ENCODE assay signal across 10 cellular contexts in genomic region chrX:100649550-100650356, GRCh38. TPM values are rescaled to one million over a fixed set of nuclear protein-coding genes. Genes with fewer than 3 reads are reported as not detected.
A peak's percentile ranks its signal among the peaks of the same experiment; 100 is the strongest.
DNase-seq lines count a peak whose midpoint lies in the region; ATAC-seq and TF ChIP-seq lines count a peak whose summit lies in the region.
"Had no signal": no experiment of that assay in that cellular context is flagged by ENCODE, and none has a peak within 500 bp of the region (broad histone marks: within the 10 kb centered on the region; RNA-seq: fewer than 3 reads in every experiment).

No MANE protein-coding gene starts in this region.

- no peaks in the 10 kb centered on the region for H3K36me3 ChIP-seq in esophagus (ENCODE audit: control insufficient read depth in 2 of 2, insufficient read depth in 2 of 2, low read length in 1 of 2)

- no peak for TF ChIP-seq CTCF in AG04449 (IDR thresholded peaks at IDR 0.05; ENCODE audit: insufficient read depth, low read length, missing control alignments)

- H3K27ac ChIP-seq in esophagus (ENCODE audit: low read depth in 2 of 2, low read length in 1 of 2) = peak overlapping the region; percentile 73 to 74

- H3K4me3 ChIP-seq in AG04449 (ENCODE audit: low read depth, low read length) (no peak overlapping the region), esophagus (ENCODE audit: low read depth in 1 of 2, low read length in 2 of 2) (no peak overlapping the region)

- no peak for ATAC-seq in GM19023 (IDR thresholded peaks at IDR 0.05; ENCODE audit: unreplicated experiment)

- no peaks in the 10 kb centered on the region for H3K9me3 ChIP-seq in esophagus (ENCODE audit: control insufficient read depth in 2 of 2, insufficient read depth in 1 of 2, low read depth in 1 of 2, low read length in 1 of 2)

- CTCF ChIA-PET in AG04449 (lab: Yijun Ruan, JAX) = interaction anchor here (0.6 to 3.4 kb wide), 8 partner anchors 9 to 35 kb away, joined by 3 to 24 read pairs (median 4); partner anchors contain the start of gene TSPAN6

- POLR2A ChIA-PET in AG04449 (lab: Yijun Ruan, JAX) = interaction anchor here (0.5 to 1.0 kb wide), 3 partner anchors 22 to 230 kb away, joined by 3 to 4 read pairs (median 3); no protein-coding TSS in a partner anchor

- WGBS in esophagus, 2 donors = 43 to 49% methylated on average over 12 of the region's 12 CpGs

- peaks cover 0 to 3% of the 10 kb centered on the region in 2 donors for H3K4me1 ChIP-seq in esophagus (ENCODE audit: control insufficient read depth in 2 of 2, insufficient read depth in 2 of 2, low read length in 1 of 2)

- no peaks in the 10 kb centered on the region for H3K27me3 ChIP-seq in esophagus (ENCODE audit: control insufficient read depth in 1 of 2, insufficient read depth in 2 of 2, low read length in 2 of 2)

- DNase-seq in AG04449 (ENCODE audit: low read depth, low spot score) (peak; percentile 72), NCI-H82 (lab: John Stamatoyannopoulos, UW) (peak; percentile 83), myocyte (ENCODE audit: low read depth) (peak; percentile 83), NCI-H2171 treated with DMSO at 0.1 percent for 48 hours (lab: John Stamatoyannopoulos, UW) (no peak)
- no peak for DNase-seq in activated CD4-positive, alpha-beta T cell treated with anti-CD3 and anti-CD28 coated beads for 4 hours
- no peak for DNase-seq in effector CD4-positive, alpha-beta T cell
- DNase-seq: activated CD4-positive, alpha-beta T cell treated with anti-CD3 and anti-CD28 coated beads, Interleukin-2, amount 10 ng/mL, durations not matched to agents 24 days and 14 days; naive B cell had no signal

RNA-seq across cellular contexts. Expression of gene SRPX2, which starts 5.8 kb away (rescaled TPM):
- polyA plus RNA-seq in esophagus = 10 to 100 TPM; 16.0 to 39.7 TPM
- 42.1 and 67.7 TPM in 2 replicates for total RNA-seq in myocyte
- 31.6 TPM for polyA plus RNA-seq in myocyte (2012)
- total RNA-seq: activated CD4-positive, alpha-beta T cell treated with anti-CD3 and anti-CD28 coated beads, Interleukin-2, amount 10 ng/mL, durations not matched to agents 24 days and 14 days had no signal

RNA-seq across cellular contexts. Expression of gene TSPAN6, which starts 13.1 kb away (rescaled TPM):
- polyA plus RNA-seq in esophagus = 10 to 100 TPM; 50.1 to 55.4 TPM
- 28.2 and 29.2 TPM in 2 replicates for total RNA-seq in myocyte
- 21.9 TPM for polyA plus RNA-seq in myocyte (2012)
- total RNA-seq: activated CD4-positive, alpha-beta T cell treated with anti-CD3 and anti-CD28 coated beads, Interleukin-2, amount 10 ng/mL, durations not matched to agents 24 days and 14 days had no signal

Comparison
In these comparisons a context has a peak if more than half of its experiments do, and no peak if none do; other contexts are left out.
1. DNase-seq: peak in AG04449 (single experiment), NCI-H82 (single experiment) and myocyte (single experiment); none in activated CD4-positive, alpha-beta T cell treated with anti-CD3 and anti-CD28 coated beads for 4 hours (0 of 2), effector CD4-positive, alpha-beta T cell (single experiment) and NCI-H2171 treated with DMSO at 0.1 percent for 48 hours (single experiment).